In genomic region chr19:48413879-48414623, GRCh38 we compare ENCODE assay signal across 9 cellular contexts. TPM values are rescaled to one million over a fixed set of nuclear protein-coding genes. Genes with fewer than 3 reads are reported as not detected.
DNase-seq lines count a peak whose midpoint lies in the region; TF ChIP-seq lines count a peak whose summit lies in the region.
"Had no signal": no experiment of that assay in that cellular context is flagged by ENCODE, and none has a peak within 500 bp of the region (broad histone marks: within the 10 kb centered on the region; RNA-seq: fewer than 3 reads in every experiment).

No MANE protein-coding gene starts in this region.

- H4K20me1 ChIP-seq in Loucy (ENCODE audit: insufficient read depth, low read length, poor library complexity, severe bottlenecking) = no peaks in the 10 kb centered on the region

- H4K8ac ChIP-seq in trophoblast cell (ENCODE audit: low read depth, low read length) = peak overlapping the region; percentile 20

- no peaks in the 10 kb centered on the region for H3K9me2 ChIP-seq in Loucy (replicated peaks; ENCODE audit: low read depth, low read length)

- DNase-seq in DMS53 (lab: John Stamatoyannopoulos, UW) (peak; percentile 67), epithelial cell of proximal tubule (ENCODE audit: low read depth) (no peak), trophoblast cell (no peak), RPMI8226 (no peak), NCI-H2081 treated with DMSO at 0.1 percent for 48 hours (lab: John Stamatoyannopoulos, UW) (no peak)
- DNase-seq in activated naive CD4-positive, alpha-beta T cell treated with Interleukin-2 at 50 U/mL for 16 hours = no peak
- DNase-seq: NCI-H1048 had no signal

- H4K91ac ChIP-seq in trophoblast cell (ENCODE audit: low read depth, low read length) = no peak overlapping the region

- TF ChIP-seq CTCF in Loucy (conservative IDR thresholded peaks at IDR 0.05; ENCODE audit: low read length) (no peak), epithelial cell of proximal tubule (conservative IDR thresholded peaks at IDR 0.05; ENCODE audit: low read depth, low read length) (no peak)

- no peak overlapping the region for H3K4ac ChIP-seq in trophoblast cell (ENCODE audit: low read depth, low read length)

- H3K79me2 ChIP-seq in Loucy (ENCODE audit: insufficient read depth, low read length) (no peaks in the 10 kb centered on the region), trophoblast cell (ENCODE audit: control insufficient read depth, insufficient read depth, low read length, poor library complexity) (no peaks in the 10 kb centered on the region)

- H2AFZ ChIP-seq in Loucy (ENCODE audit: low read length) (0 out of 2 replicates have a peak overlapping the region, but pooled peaks have one; percentile 36), trophoblast cell (ENCODE audit: insufficient read depth, low read length, poor library complexity) (no peak overlapping the region)

- WGBS in trophoblast cell (ENCODE audit: extremely low coverage, insufficient coverage, insufficient read length) = no CpG with 5 or more reads among the region's 26 CpGs

- no peaks in the 10 kb centered on the region for H3F3A ChIP-seq in Loucy (ENCODE audit: low read depth)

- no peak overlapping the region for H3K23ac ChIP-seq in trophoblast cell (ENCODE audit: low read length)

- no peak overlapping the region for H4K12ac ChIP-seq in trophoblast cell (ENCODE audit: low read depth, low read length)

- H3K18ac ChIP-seq in trophoblast cell (ENCODE audit: low read length) = no peak overlapping the region

- H2BK5ac ChIP-seq in trophoblast cell (ENCODE audit: low read depth, low read length, poor library complexity) = no peak overlapping the region

- no peaks in the 10 kb centered on the region for H3K79me1 ChIP-seq in trophoblast cell (ENCODE audit: low read length)

- no peak overlapping the region for H2BK12ac ChIP-seq in trophoblast cell (ENCODE audit: low read length)

- no peak overlapping the region for H2BK120ac ChIP-seq in trophoblast cell (ENCODE audit: insufficient read depth, low read length, poor library complexity)

- H3K4me3 ChIP-seq in Loucy (ENCODE audit: low read length, poor library complexity, severe bottlenecking) = no peak overlapping the region
- peak overlapping the region; percentile 59 for H3K4me3 ChIP-seq in epithelial cell of proximal tubule (ENCODE audit: low read depth, low read length)
- H3K4me3 ChIP-seq in trophoblast cell (ENCODE audit: low read depth, low read length) = no peak overlapping the region

- H3K14ac ChIP-seq in trophoblast cell (ENCODE audit: low read length) = no peak overlapping the region

- H3K9me3 ChIP-seq in Loucy (ENCODE audit: insufficient read depth, low read depth, low read length) = no peaks in the 10 kb centered on the region
- H3K9me3 ChIP-seq in trophoblast cell (ENCODE audit: insufficient read depth, low read depth, low read length) = peaks cover 2% of the 10 kb centered on the region
- H3K9me3 ChIP-seq: thoracic aorta had no signal

- H3K4me1 ChIP-seq in Loucy (ENCODE audit: insufficient read depth, low read length, poor library complexity, severe bottlenecking) = peaks cover 16% of the 10 kb centered on the region
- H3K4me1 ChIP-seq in trophoblast cell (ENCODE audit: control insufficient read depth in 1 of 2, insufficient read depth in 2 of 2, low read length in 2 of 2) = peaks cover 0 to 2% of the 10 kb centered on the region in 2 experiments

- H3K9ac ChIP-seq in Loucy (ENCODE audit: low read depth, low read length, poor library complexity, severe bottlenecking) (no peak overlapping the region), trophoblast cell (ENCODE audit: low read length) (no peak overlapping the region)

- no peak overlapping the region for H3K27ac ChIP-seq in trophoblast cell (ENCODE audit: low read depth, low read length)
- H3K27ac ChIP-seq: thoracic aorta had no signal

- no peaks in the 10 kb centered on the region for H3K36me3 ChIP-seq in Loucy (ENCODE audit: insufficient read depth, low read length)
- no peaks in the 10 kb centered on the region for H3K36me3 ChIP-seq in trophoblast cell (ENCODE audit: control insufficient read depth in 1 of 2, insufficient read depth in 2 of 2, low read length in 2 of 2)
- H3K36me3 ChIP-seq: thoracic aorta had no signal

- H3K4me2 ChIP-seq in Loucy (ENCODE audit: low read depth, low read length, poor library complexity, severe bottlenecking) (no peak overlapping the region), trophoblast cell (ENCODE audit: low read length) (no peak overlapping the region)

- H3K27me3 ChIP-seq in Loucy (ENCODE audit: insufficient read depth, low read length, poor library complexity, severe bottlenecking) = no peaks in the 10 kb centered on the region
- no peaks in the 10 kb centered on the region for H3K27me3 ChIP-seq in trophoblast cell (ENCODE audit: insufficient read depth, low read length)

- H2AK5ac ChIP-seq in trophoblast cell (ENCODE audit: low read length) = no peak overlapping the region

RNA-seq across cellular contexts. Expression of gene GRIN2D, which starts 20.6 kb away (rescaled TPM):
- total RNA-seq in epithelial cell of proximal tubule = 0.14 and 0.98 TPM in 2 replicates
- 3.3 and 3.6 TPM in 2 replicates for polyA plus RNA-seq in trophoblast cell (2013)

RNA-seq across cellular contexts. Expression of gene KDELR1, which starts 22.7 kb away (rescaled TPM):
- total RNA-seq in epithelial cell of proximal tubule = 144 TPM in 2 replicates
- 586 and 590 TPM in 2 replicates for polyA plus RNA-seq in trophoblast cell (2013)

RNA-seq across cellular contexts. Expression of gene GRWD1, which starts 31.7 kb away (rescaled TPM):
- 51.2 and 58.7 TPM in 2 replicates for total RNA-seq in epithelial cell of proximal tubule
- polyA plus RNA-seq in trophoblast cell (2013) = 13.3 and 13.5 TPM in 2 replicates

RNA-seq across cellular contexts. Expression of gene KCNJ14, which starts 41.3 kb away (rescaled TPM):
- 0.06 and 0.07 TPM in 2 replicates for total RNA-seq in epithelial cell of proximal tubule
- 0.49 and 0.57 TPM in 2 replicates for polyA plus RNA-seq in trophoblast cell (2013)

RNA-seq across cellular contexts. Expression of gene SYNGR4, which starts 49.9 kb away (rescaled TPM):
- not detected in 2 replicates for total RNA-seq in epithelial cell of proximal tubule
- polyA plus RNA-seq in trophoblast cell (2013) = 0.08 and 0.19 TPM in 2 replicates
- total RNA-seq: thoracic aorta had no signal
